In genomic region chr12:124916370-124917134, GRCh38 we compare ENCODE assay signal across 2 cellular contexts.
TF ChIP-seq lines count a peak whose summit lies in the region.

No MANE protein-coding gene starts in this region.

TF ChIP-seq in GM23338, 12 proteins besides CTCF, POLR2A, EP300 and RAD21 (continued from another document):
- no peak for TF ChIP-seq ETS1 (IDR thresholded peaks at IDR 0.05)
- no peak for TF ChIP-seq JUNB (IDR thresholded peaks at IDR 0.05; ENCODE audit: unreplicated experiment)
- no peak for TF ChIP-seq STAT1 (IDR thresholded peaks at IDR 0.05; ENCODE audit: unreplicated experiment)
- no peak for TF ChIP-seq EZH2 (IDR thresholded peaks at IDR 0.05; ENCODE audit: low read depth, unreplicated experiment)
- no peak for TF ChIP-seq CREB1 (CRISPR knock-in tag; IDR thresholded peaks at IDR 0.05; ENCODE audit: low read depth)
- no peak for TF ChIP-seq REST (IDR thresholded peaks at IDR 0.05; ENCODE audit: unreplicated experiment)
- TF ChIP-seq EZH2phosphoT487 (IDR thresholded peaks at IDR 0.05; ENCODE audit: unreplicated experiment) = no peak
- TF ChIP-seq ZNF462 (CRISPR knock-in tag; IDR thresholded peaks at IDR 0.05) = no peak

TF ChIP-seq in endothelial cell of umbilical vein, 7 proteins besides CTCF, POLR2A, EP300 and RAD21 (continued from another document):
- TF ChIP-seq FOS (IDR thresholded peaks at IDR 0.05; ENCODE audit: borderline replicate concordance, insufficient read depth, low read length) (peak; percentile 97), JUN (IDR thresholded peaks at IDR 0.05; ENCODE audit: borderline replicate concordance, insufficient read depth, insufficient read length, low read depth) (peak; percentile 69)
